ENCODE assay signal across 16 cellular contexts in genomic region chr2:189213226-189213625, GRCh38.
"Had no signal": no experiment of that assay in that cellular context is flagged by ENCODE, and none has a peak within 500 bp of the region (broad histone marks: within the 10 kb centered on the region; RNA-seq: fewer than 3 reads in every experiment).

No MANE protein-coding gene starts in this region.

- H3K27me3 ChIP-seq: ovary, thyroid gland had no signal

- H3K9me3 ChIP-seq: ovary, thyroid gland had no signal

- FAIRE-seq: islet of Langerhans, urothelium cell line had no signal

- H3K27ac ChIP-seq: ovary, thyroid gland, WERI-Rb-1 had no signal

- H3K4me3 Mint-ChIP-seq: nephron had no signal

- H3K9me3 Mint-ChIP-seq: nephron had no signal

- H3K4me3 ChIP-seq: ovary, thyroid gland had no signal

- DNase-seq: activated CD4-positive, alpha-beta T cell treated with anti-CD3 and anti-CD28 coated beads for 48 hours; activated naive CD4-positive, alpha-beta T cell treated with Interleukin-2 at 50 U/mL for 16 hours; central memory CD4-positive, alpha-beta T cell; cortex of kidney; effector memory CD4-positive, alpha-beta T cell; erythroblast; foreskin melanocyte; head of caudate nucleus; ovary; stimulated activated CD4-positive, alpha-beta T cell treated with anti-CD3 and anti-CD28 coated beads, Interleukin-15, amount 100 ng/mL, for 24 hours; T-helper 9 cell; thyroid gland; WERI-Rb-1 had no signal

- H3K27ac Mint-ChIP-seq: nephron had no signal

- H3K36me3 ChIP-seq: ovary, thyroid gland, WERI-Rb-1 had no signal
